Comparison of ENCODE assay signal across 12 cellular contexts in the genomic region with DNA sequence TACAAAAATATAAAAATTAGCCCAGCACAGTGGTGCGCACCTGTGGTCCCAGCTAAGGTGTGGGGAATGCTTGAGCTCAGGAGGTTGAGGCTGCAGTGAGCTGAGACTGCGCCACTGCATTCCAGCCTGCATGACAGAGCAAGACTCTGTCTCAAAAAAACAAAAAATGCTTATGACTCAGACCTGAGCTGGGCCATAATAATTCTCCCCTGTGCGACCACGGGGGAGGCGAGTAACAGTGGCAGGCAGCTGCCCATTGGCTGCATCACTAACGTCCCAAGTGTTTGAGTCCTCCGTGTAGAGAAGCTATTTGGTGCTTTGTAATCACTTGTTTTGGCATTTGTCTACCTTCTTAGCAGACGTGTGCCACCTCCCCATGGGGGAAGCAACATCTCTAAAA. TPM values are rescaled to one million over a fixed set of nuclear protein-coding genes. Genes with fewer than 3 reads are reported as not detected.
A peak's percentile ranks its signal among the peaks of the same experiment; 100 is the strongest.
DNase-seq lines count a peak whose midpoint lies in the region; ATAC-seq, FAIRE-seq and TF ChIP-seq lines count a peak whose summit lies in the region.
"Had no signal": no experiment of that assay in that cellular context is flagged by ENCODE, and none has a peak within 500 bp of the region (broad histone marks: within the 10 kb centered on the region; RNA-seq: fewer than 3 reads in every experiment).

No MANE protein-coding gene starts in this region.

- peak; percentile 90 for FAIRE-seq in HTR-8/SVneo (lab: Jason Lieb, UNC)

- H3K27ac Mint-ChIP-seq in Caco-2 (ENCODE audit: unreplicated experiment) = no peak overlapping the region
- H3K27ac Mint-ChIP-seq: naive thymus-derived CD4-positive, alpha-beta T cell had no signal

- H3K27me3 ChIP-seq in Caco-2 (replicated peaks; ENCODE audit: control insufficient read depth, insufficient read depth, low read length) = no peaks in the 10 kb centered on the region

- no TSS peak for BruUV-seq in Caco-2 (replicated peaks; lab: Mats Ljungman, UMichigan)

- H3K27me3 Mint-ChIP-seq in Caco-2 (ENCODE audit: insufficient read depth, unreplicated experiment) = no peaks in the 10 kb centered on the region
- H3K27me3 Mint-ChIP-seq: naive thymus-derived CD4-positive, alpha-beta T cell had no signal

- ATAC-seq in omental fat pad (ENCODE audit: low FRiP score) (no peak), GM21423 (IDR thresholded peaks at IDR 0.05; ENCODE audit: unreplicated experiment) (no peak), GM19023 (IDR thresholded peaks at IDR 0.05; ENCODE audit: unreplicated experiment) (no peak)
- ATAC-seq: naive thymus-derived CD4-positive, alpha-beta T cell had no signal

- no peak overlapping the region for H3K4me3 Mint-ChIP-seq in Caco-2 (ENCODE audit: unreplicated experiment)
- H3K4me3 Mint-ChIP-seq: naive thymus-derived CD4-positive, alpha-beta T cell had no signal

- in situ Hi-C loops in astrocyte of the spinal cord (cut with HindIII; ENCODE audit: low sequenced_read_pairs) = no loop called here

- no peaks in the 10 kb centered on the region for H3K4me1 ChIP-seq in Caco-2

- DNase-seq in AG10803 (ENCODE audit: low read depth) (peak; percentile 82), HTR-8/SVneo (ENCODE audit: insufficient read length, low spot score) (peak; percentile 63), astrocyte of the spinal cord (ENCODE audit: low read depth, low spot score) (peak; percentile 79), islet precursor cell (peak; percentile 87), omental fat pad (ENCODE audit: low spot score) (no peak), Caco-2 (no peak)
- DNase-seq: erythroblast; GOT3; KG1; naive thymus-derived CD4-positive, alpha-beta T cell had no signal

- no peaks in the 10 kb centered on the region; the same call in none of the 2 replicates for H3K36me3 ChIP-seq in Caco-2 (ENCODE audit: control insufficient read depth, insufficient read depth, low read length)

- peaks cover 30% of the 10 kb centered on the region for H3K36me3 Mint-ChIP-seq in Caco-2 (ENCODE audit: insufficient read depth, unreplicated experiment)

- no peaks in the 10 kb centered on the region for H3K4me1 Mint-ChIP-seq in Caco-2 (ENCODE audit: low read depth, unreplicated experiment)

- POLR2A ChIA-PET in Caco-2 (lab: Charles Lee) = no interaction called here

- CTCF ChIA-PET in Caco-2 (lab: Charles Lee) = no interaction called here

- TF ChIP-seq CTCF in AG10803 (conservative IDR thresholded peaks at IDR 0.05; ENCODE audit: low read length) (no peak), astrocyte of the spinal cord (IDR thresholded peaks at IDR 0.05; ENCODE audit: low read depth, low read length) (no peak), omental fat pad (IDR thresholded peaks at IDR 0.05) (no peak), Caco-2 (IDR thresholded peaks at IDR 0.05; ENCODE audit: insufficient read depth in 1 of 2, low read depth in 1 of 2, low read length in 1 of 2, severe bottlenecking in 1 of 2, unreplicated experiment in 1 of 2) (no peak)

- H3K4me3 ChIP-seq in AG10803 (ENCODE audit: low read length) (no peak overlapping the region), astrocyte of the spinal cord (ENCODE audit: low read depth, low read length) (no peak overlapping the region), Caco-2 (ENCODE audit: low read depth, low read length) (no peak overlapping the region)

- no peaks in the 10 kb centered on the region for H3K9me3 ChIP-seq in Caco-2

- intact Hi-C loops in Caco-2 (cut with micrococcal nuclease; ENCODE audit: unreplicated experiment) = no loop called here

- H3K9me3 Mint-ChIP-seq in Caco-2 (ENCODE audit: unreplicated experiment) = no peaks in the 10 kb centered on the region

RNA-seq across cellular contexts. Expression of a gene that starts 24.9 kb away (rescaled TPM):
- total RNA-seq in omental fat pad (100 to 1,000 TPM in 3 of 4 donors, 10 to 100 TPM in 1; 96.5 to 138 (median 115) TPM), Caco-2 (2022) (101 TPM in 2 replicates)

RNA-seq across cellular contexts. Expression of a gene that starts 50.5 kb away (rescaled TPM):
- total RNA-seq in omental fat pad (10 to 100 TPM in 2 of 4 donors, 1 to 10 TPM in 2; 6.3 to 15.4 (median 8.9) TPM), Caco-2 (2022) (17.1 and 18.0 TPM in 2 replicates)

Comparison
In these comparisons a context has a peak if more than half of its experiments do, and no peak if none do; other contexts are left out.
1. DNase-seq: peak in AG10803 (single experiment), HTR-8/SVneo (single experiment), astrocyte of the spinal cord (single experiment) and islet precursor cell (single experiment); none in omental fat pad (single experiment) and Caco-2 (0 of 2).